In the genomic region with DNA sequence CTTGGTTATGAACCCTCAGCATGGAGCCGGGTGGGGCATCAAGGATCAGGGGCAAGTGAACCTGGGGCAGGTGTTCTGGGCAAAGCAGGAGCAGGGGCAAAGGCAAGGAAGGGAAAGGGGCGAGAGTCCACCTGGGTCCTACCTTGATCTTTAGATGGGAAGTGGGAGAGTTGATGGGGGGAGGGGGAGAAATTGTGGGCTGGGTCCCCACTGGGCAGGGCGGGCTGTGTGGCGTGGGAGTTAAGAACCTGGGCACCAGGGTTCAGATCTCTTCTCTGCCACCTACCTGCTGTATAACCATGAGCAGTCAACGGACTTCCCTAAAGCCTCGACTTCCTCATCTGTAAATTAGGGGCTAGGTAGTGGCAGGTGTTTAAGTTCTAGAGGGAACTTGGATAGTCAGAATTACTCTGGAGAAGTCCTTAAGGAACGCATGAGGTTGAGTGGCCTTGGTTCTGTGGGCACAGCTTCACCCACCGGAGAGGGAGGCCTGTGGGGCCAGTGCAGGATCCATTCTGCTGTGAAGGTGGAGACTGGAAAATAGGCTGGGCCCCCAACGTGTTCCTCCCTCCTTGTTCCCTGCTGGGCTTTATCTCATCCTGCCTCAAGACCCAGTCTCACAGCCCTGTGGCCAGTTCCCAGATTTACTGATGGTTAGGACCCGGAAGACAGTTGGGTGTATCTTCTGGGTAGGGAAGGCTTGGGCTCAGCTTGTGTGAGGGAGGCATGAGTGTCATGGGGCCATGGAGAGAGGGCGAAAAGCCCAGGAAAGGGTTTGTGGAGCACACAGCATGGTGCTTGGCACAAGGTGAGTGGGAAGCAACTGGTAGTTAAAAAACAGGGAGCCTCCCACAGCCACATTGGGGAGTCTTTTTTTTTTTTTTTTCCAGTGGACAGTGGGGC, we compare ENCODE assay signal across 17 cellular contexts.
DNase-seq lines count a peak whose midpoint lies in the region; ATAC-seq and TF ChIP-seq lines count a peak whose summit lies in the region.
"Had no signal": no experiment of that assay in that cellular context is flagged by ENCODE, and none has a peak within 500 bp of the region (broad histone marks: within the 10 kb centered on the region; RNA-seq: fewer than 3 reads in every experiment).

No MANE protein-coding gene starts in this region.

- no peaks in the 10 kb centered on the region for H3K27me3 ChIP-seq in CD4-positive, alpha-beta T cell (ENCODE audit: control insufficient read depth, insufficient read depth, low read length)
- H3K27me3 ChIP-seq in neural progenitor cell (no peaks in the 10 kb centered on the region), stomach (no peaks in the 10 kb centered on the region)

- ATAC-seq in CD4-positive, alpha-beta T cell (ENCODE audit: poor library complexity) = no peak
- ATAC-seq in activated T-helper 17 cell treated with anti-CD3 and anti-CD28 coated beads, Interleukin-2, amount 50 U/mL, for 72 hours (replicated peaks) = no peak
- ATAC-seq: A549 had no signal

- intact Hi-C loops in CD4-positive, alpha-beta T cell (cut with DNase I, micrococcal nuclease) = no loop called here
- intact Hi-C loops in stomach (cut with DNase I; ENCODE audit: low total_unique reads) = no loop called here

- TF ChIP-seq EP300 in stomach (IDR thresholded peaks at IDR 0.05) = no peak

- H4K20me1 ChIP-seq in neural progenitor cell (ENCODE audit: low read depth) = no peaks in the 10 kb centered on the region

- H3K9ac ChIP-seq in neural progenitor cell = no peak overlapping the region

- H3F3A ChIP-seq in neural progenitor cell (ENCODE audit: low read depth) = no peaks in the 10 kb centered on the region

- peaks cover 11% of the 10 kb centered on the region for H3K36me3 Mint-ChIP-seq in activated CD4-positive, alpha-beta T cell treated with anti-CD3 and anti-CD28 coated beads, Interleukin-2, amount 10 ng/mL, durations not matched to agents 7 days and 5 days (ENCODE audit: low read depth)
- H3K36me3 Mint-ChIP-seq in CD4-positive, alpha-beta T cell (ENCODE audit: low read depth) = peaks cover 48% of the 10 kb centered on the region
- peaks cover 20% of the 10 kb centered on the region for H3K36me3 Mint-ChIP-seq in activated T-helper 17 cell treated with anti-CD3 and anti-CD28 coated beads, Interleukin-2, amount 50 U/mL, for 72 hours (ENCODE audit: low read depth)
- peaks cover 4% of the 10 kb centered on the region for H3K36me3 Mint-ChIP-seq in neural progenitor cell

- TF ChIP-seq POLR2A in stomach (IDR thresholded peaks at IDR 0.05) = no peak

- WGBS in stomach, 5 donors = 75 to 94% (median 83%) methylated on average over 11 of the region's 11 CpGs

- no peak overlapping the region for H3K4me2 ChIP-seq in neural progenitor cell
- H3K4me2 ChIP-seq: A549 had no signal

- H3K4me3 Mint-ChIP-seq in activated CD4-positive, alpha-beta T cell treated with anti-CD3 and anti-CD28 coated beads, Interleukin-2, amount 10 ng/mL, durations not matched to agents 7 days and 5 days = no peak overlapping the region
- H3K4me3 Mint-ChIP-seq in CD4-positive, alpha-beta T cell = no peak overlapping the region
- peak overlapping the region; percentile 52 for H3K4me3 Mint-ChIP-seq in activated T-helper 17 cell treated with anti-CD3 and anti-CD28 coated beads, Interleukin-2, amount 50 U/mL, for 72 hours
- H3K4me3 Mint-ChIP-seq in neural progenitor cell = no peak overlapping the region

- TF ChIP-seq CTCF in CD4-positive, alpha-beta T cell (IDR thresholded peaks at IDR 0.05) = no peak
- TF ChIP-seq CTCF in neural progenitor cell (IDR thresholded peaks at IDR 0.05) (no peak), foreskin fibroblast (IDR thresholded peaks at IDR 0.05; ENCODE audit: low read depth, low read length) (no peak), stomach (IDR thresholded peaks at IDR 0.05) (no peak)

- peak overlapping the region; percentile 81 for H3K27ac Mint-ChIP-seq in activated CD4-positive, alpha-beta T cell treated with anti-CD3 and anti-CD28 coated beads, Interleukin-2, amount 10 ng/mL, durations not matched to agents 7 days and 5 days
- peak overlapping the region; percentile 75 for H3K27ac Mint-ChIP-seq in CD4-positive, alpha-beta T cell
- H3K27ac Mint-ChIP-seq in activated T-helper 17 cell treated with anti-CD3 and anti-CD28 coated beads, Interleukin-2, amount 50 U/mL, for 72 hours = peak overlapping the region; percentile 82
- H3K27ac Mint-ChIP-seq in neural progenitor cell = peak overlapping the region; percentile 87

- no peak for DNase-seq in activated CD4-positive, alpha-beta T cell treated with anti-CD3 and anti-CD28 coated beads, Interleukin-2, amount 10 ng/mL, durations not matched to agents 7 days and 5 days
- DNase-seq in activated CD4-positive, alpha-beta T cell treated with anti-CD3 and anti-CD28 coated beads, Interleukin-2, amount 50 U/mL, for 1 hour = no peak
- no peak for DNase-seq in CD4-positive, alpha-beta T cell
- DNase-seq in neural progenitor cell (ENCODE audit: low spot score) = no peak
- DNase-seq in foreskin fibroblast = no peak
- DNase-seq in stomach = no peak
- DNase-seq: GDM1; NCI-H1092; NCI-H1694; NCI-H345; NCI-H526 treated with DMSO at 0.1 percent for 48 hours; NK-92 treated with Interleukin-12 subunit alpha and Interleukin-12 subunit beta, amount 100 ng/mL, for 24 hours; OCI-M1; RPMI8226 had no signal

- H2AFZ ChIP-seq in neural progenitor cell (replicated peaks) = no peak overlapping the region

- H3K4me3 ChIP-seq in neural progenitor cell (no peak overlapping the region), foreskin fibroblast (ENCODE audit: low read depth in 1 of 2, low read length in 2 of 2) (no peak overlapping the region), stomach (no peak overlapping the region)
- H3K4me3 ChIP-seq: A549 had no signal

- H3K36me3 ChIP-seq in neural progenitor cell (no peaks in the 10 kb centered on the region), stomach (peaks cover 0 to 23% (median 19%) of the 10 kb centered on the region in 4 donors)

- H3K9me3 Mint-ChIP-seq in activated CD4-positive, alpha-beta T cell treated with anti-CD3 and anti-CD28 coated beads, Interleukin-2, amount 10 ng/mL, durations not matched to agents 7 days and 5 days = no peaks in the 10 kb centered on the region
- no peaks in the 10 kb centered on the region for H3K9me3 Mint-ChIP-seq in CD4-positive, alpha-beta T cell
- H3K9me3 Mint-ChIP-seq in activated T-helper 17 cell treated with anti-CD3 and anti-CD28 coated beads, Interleukin-2, amount 50 U/mL, for 72 hours = no peaks in the 10 kb centered on the region
- H3K9me3 Mint-ChIP-seq in neural progenitor cell = no peaks in the 10 kb centered on the region
- H3K9me3 Mint-ChIP-seq: CD4-positive, alpha-beta memory T cell had no signal

- peaks cover 12% of the 10 kb centered on the region for H3K4me1 Mint-ChIP-seq in activated CD4-positive, alpha-beta T cell treated with anti-CD3 and anti-CD28 coated beads, Interleukin-2, amount 10 ng/mL, durations not matched to agents 7 days and 5 days
- peaks cover 34% of the 10 kb centered on the region for H3K4me1 Mint-ChIP-seq in CD4-positive, alpha-beta T cell (ENCODE audit: low read depth)
- peaks cover 8% of the 10 kb centered on the region for H3K4me1 Mint-ChIP-seq in activated T-helper 17 cell treated with anti-CD3 and anti-CD28 coated beads, Interleukin-2, amount 50 U/mL, for 72 hours
- peaks cover 22% of the 10 kb centered on the region for H3K4me1 Mint-ChIP-seq in neural progenitor cell

- CTCF ChIA-PET in activated CD4-positive, alpha-beta T cell treated with anti-CD3 and anti-CD28 coated beads, Interleukin-2, amount 10 ng/mL, durations not matched to agents 7 days and 5 days (lab: Charles Lee) = no interaction called here
- CTCF ChIA-PET in CD4-positive, alpha-beta T cell (lab: Charles Lee) = no interaction called here

- H3K9me3 ChIP-seq in CD4-positive, alpha-beta T cell (ENCODE audit: control insufficient read depth, low read length) = no peaks in the 10 kb centered on the region
- H3K9me3 ChIP-seq in neural progenitor cell (ENCODE audit: low read depth) (no peaks in the 10 kb centered on the region), stomach (no peaks in the 10 kb centered on the region)
- H3K9me3 ChIP-seq: A549 had no signal

- H3K4me1 ChIP-seq in neural progenitor cell (no peaks in the 10 kb centered on the region), stomach (no peaks in the 10 kb centered on the region)
- H3K4me1 ChIP-seq: A549 had no signal

- POLR2A ChIA-PET in activated CD4-positive, alpha-beta T cell treated with anti-CD3 and anti-CD28 coated beads, Interleukin-2, amount 10 ng/mL, durations not matched to agents 7 days and 5 days (lab: Charles Lee) = no interaction called here
- POLR2A ChIA-PET in CD4-positive, alpha-beta T cell (lab: Charles Lee) = interaction anchor here (0.7 to 1.1 kb wide), 2 partner anchors 9 to 52 kb away, joined by 3 to 4 read pairs; no protein-coding TSS in a partner anchor

- no peaks in the 10 kb centered on the region for H3K27me3 Mint-ChIP-seq in activated CD4-positive, alpha-beta T cell treated with anti-CD3 and anti-CD28 coated beads, Interleukin-2, amount 10 ng/mL, durations not matched to agents 7 days and 5 days
- H3K27me3 Mint-ChIP-seq in CD4-positive, alpha-beta T cell = no peaks in the 10 kb centered on the region
- no peaks in the 10 kb centered on the region for H3K27me3 Mint-ChIP-seq in activated T-helper 17 cell treated with anti-CD3 and anti-CD28 coated beads, Interleukin-2, amount 50 U/mL, for 72 hours
- H3K27me3 Mint-ChIP-seq in neural progenitor cell (ENCODE audit: insufficient read depth, low read depth) = no peaks in the 10 kb centered on the region
- H3K27me3 Mint-ChIP-seq: CD4-positive, alpha-beta memory T cell had no signal

- H3K27ac ChIP-seq in CD4-positive, alpha-beta T cell (ENCODE audit: low read depth, low read length) = no peak overlapping the region
- H3K27ac ChIP-seq in neural progenitor cell (no peak overlapping the region), stomach (no peak overlapping the region)
- H3K27ac ChIP-seq: A549 had no signal

- no peaks in the 10 kb centered on the region for H3K79me2 ChIP-seq in neural progenitor cell (ENCODE audit: low read depth)
